ENCODE assay signal across 9 cellular contexts in the genomic region with DNA sequence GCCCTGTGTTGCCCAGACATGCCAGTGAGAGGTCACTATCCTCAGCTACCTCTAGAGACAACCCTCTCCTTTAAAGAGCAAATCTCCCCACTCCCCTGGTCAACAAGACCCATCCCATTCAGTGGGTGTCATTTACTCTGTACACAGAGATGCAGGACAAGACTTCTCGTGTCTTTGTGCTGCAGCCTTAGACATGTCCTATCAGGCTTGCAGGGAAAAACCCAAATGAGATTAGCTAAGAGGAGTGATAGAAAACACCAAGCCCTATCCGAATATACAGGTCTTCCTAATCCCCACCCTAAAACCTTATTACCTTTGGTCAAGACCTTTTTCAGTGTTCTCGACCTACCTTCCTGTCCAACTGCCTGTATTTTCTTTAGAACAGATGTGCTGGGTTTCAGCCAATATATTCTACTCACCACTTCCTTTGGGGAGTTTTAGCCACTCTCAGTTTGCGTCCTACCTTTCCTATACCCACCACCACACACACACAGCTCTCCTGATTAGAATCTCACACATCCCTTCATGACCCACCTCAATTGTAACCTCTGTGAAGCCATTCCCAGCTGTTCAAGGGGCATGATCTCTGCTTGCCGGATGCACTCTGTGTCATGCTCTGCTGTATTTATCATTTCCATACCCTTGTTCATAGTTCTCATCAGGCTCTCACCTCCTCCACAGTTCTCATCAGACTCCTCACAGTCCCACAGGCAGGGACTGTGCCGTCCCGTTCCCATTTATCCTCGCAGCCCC. TPM values are rescaled to one million over a fixed set of nuclear protein-coding genes. Genes with fewer than 3 reads are reported as not detected.
DNase-seq lines count a peak whose midpoint lies in the region; ATAC-seq, FAIRE-seq and TF ChIP-seq lines count a peak whose summit lies in the region.
"Had no signal": no experiment of that assay in that cellular context is flagged by ENCODE, and none has a peak within 500 bp of the region (broad histone marks: within the 10 kb centered on the region; RNA-seq: fewer than 3 reads in every experiment).

No MANE protein-coding gene starts in this region.

- H3K27ac ChIP-seq in uterus, result no peak overlapping the region

- TF ChIP-seq CTCF in uterus (IDR thresholded peaks at IDR 0.05), result no peak

- FAIRE-seq in GM12892 (lab: Jason Lieb, UNC), result peak; percentile 91
- FAIRE-seq: colon had no signal

- ATAC-seq in GM21515 (IDR thresholded peaks at IDR 0.05; ENCODE audit: unreplicated experiment), result peak; percentile 56

- intact Hi-C loops in uterus (cut with DNase I; ENCODE audit: low total_unique reads), result no loop called here

- DNase-seq in GM12892 (ENCODE audit: insufficient read length), result no peak
- peak; percentile 77 for DNase-seq in HT1080 (ENCODE audit: low read depth)
- peak; percentile 29 for DNase-seq in glomerular visceral epithelial cell (ENCODE audit: extremely low spot score)
- DNase-seq in pons (ENCODE audit: low spot score), result no peak
- DNase-seq in hepatic stellate cell (ENCODE audit: low spot score), result no peak
- DNase-seq in SHP77 treated with DMSO at 0.1 percent for 48 hours (lab: John Stamatoyannopoulos, UW), result no peak
- DNase-seq in uterus, result no peak

- H3K4me1 ChIP-seq in uterus, result no peaks in the 10 kb centered on the region

- TF ChIP-seq POLR2A in GM12892 (IDR thresholded peaks at IDR 0.05; ENCODE audit: low read depth, low read length) (peak; percentile 3; the same call in 1 of the 2 replicates), uterus (IDR thresholded peaks at IDR 0.05) (no peak)

- no peaks in the 10 kb centered on the region for H3K9me3 ChIP-seq in uterus

- no peaks in the 10 kb centered on the region for H3K36me3 ChIP-seq in uterus

- no peak overlapping the region for H3K4me3 ChIP-seq in uterus

- H3K27me3 ChIP-seq in uterus, result no peaks in the 10 kb centered on the region

RNA-seq across cellular contexts. Expression of a gene that starts 39.7 kb away (rescaled TPM):
- polyA plus RNA-seq in GM12892 (2012; ENCODE audit: missing spikeins), result 5.6 TPM
- 51.6 and 58.5 TPM in 2 replicates for total RNA-seq in HT1080 (2014; rRNA removed; shearing (Covaris generic))
- polyA plus RNA-seq in HT1080 (2015; cell fraction: cytosol; rRNA removed), result 47.8 and 54.4 TPM in 2 replicates
- 67.6 and 76.5 TPM in 2 replicates for polyA plus RNA-seq in HT1080 (2015; cell fraction: nucleus; rRNA removed)
- 10 to 100 TPM in 2 of 4 donors, 1 to 10 TPM in 2; 3.8 to 33.2 (median 17.6) TPM for total RNA-seq in uterus

Comparison
In these comparisons a context has a peak if more than half of its experiments do, and no peak if none do; other contexts are left out.
1. DNase-seq: peak in HT1080 (single experiment) and glomerular visceral epithelial cell (single experiment); none in GM12892 (single experiment), pons (single experiment), hepatic stellate cell (single experiment), SHP77 treated with DMSO at 0.1 percent for 48 hours (single experiment) and uterus (0 of 2).